ENCODE assay signal across 8 cellular contexts in the genomic region with DNA sequence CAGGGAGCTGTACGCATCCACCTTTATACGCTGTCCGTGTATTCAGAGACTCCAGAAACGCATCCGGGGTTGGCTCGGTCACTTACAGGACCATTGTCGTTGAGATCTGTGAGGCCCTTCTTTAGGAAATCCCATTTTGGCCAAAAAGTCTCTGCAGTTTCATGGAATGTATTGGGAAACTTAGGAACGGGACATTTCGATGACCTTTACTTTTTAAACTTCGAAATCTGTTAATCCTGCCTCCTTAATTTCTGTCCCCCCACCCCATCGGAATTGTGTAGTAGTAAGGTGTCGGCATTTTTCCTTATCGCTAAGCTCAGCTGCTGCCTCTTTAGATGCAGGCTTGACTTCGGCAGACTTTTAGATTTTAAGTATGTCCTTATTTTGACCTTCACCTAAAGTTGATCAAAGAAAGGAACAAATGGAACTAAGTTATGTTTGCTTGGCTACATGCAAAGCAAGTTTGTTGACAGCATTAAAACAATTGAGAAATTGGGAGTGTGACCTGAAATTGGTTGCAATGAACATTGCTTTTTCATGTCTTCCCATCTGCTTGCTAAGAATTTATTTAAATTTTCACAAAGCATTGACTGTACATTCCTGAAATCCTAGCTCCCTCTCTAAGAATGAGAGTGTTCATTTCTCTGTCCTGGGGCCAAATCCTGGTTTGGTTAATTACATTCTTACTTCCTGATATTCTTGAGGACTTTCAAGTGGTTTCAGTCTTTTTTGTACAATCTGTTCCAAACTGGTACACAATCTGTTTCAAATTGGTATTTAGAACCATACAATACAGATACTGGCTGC. TPM values are rescaled to one million over a fixed set of nuclear protein-coding genes. Genes with fewer than 3 reads are reported as not detected.
DNase-seq lines count a peak whose midpoint lies in the region; ATAC-seq, FAIRE-seq and TF ChIP-seq lines count a peak whose summit lies in the region.

No MANE protein-coding gene starts in this region.

- dilution Hi-C loops in mammary epithelial cell (cut with HindIII; ENCODE audit: low sequenced_read_pairs) = no loop called here

- FAIRE-seq in RCC 7860 (lab: Jason Lieb, UNC) (no peak), D721Med (lab: Jason Lieb, UNC) (no peak)

- H3K4me2 ChIP-seq in mammary epithelial cell (ENCODE audit: insufficient read depth, low read depth, low read length) = peak overlapping the region; percentile 70

- H3K4me1 ChIP-seq in mammary epithelial cell (ENCODE audit: insufficient read depth, low read length) (peaks cover 26% of the 10 kb centered on the region), lung (ENCODE audit: control insufficient read depth in 2 of 2, insufficient read depth in 2 of 2, low read length in 2 of 2) (peaks cover 2 to 8% of the 10 kb centered on the region in 2 donors)

- BruUV-seq in mammary epithelial cell (replicated peaks; lab: Mats Ljungman, UMichigan) = TSS peak; percentile 80

- peak overlapping the region; percentile 79 for H3K27ac ChIP-seq in mammary epithelial cell (ENCODE audit: insufficient read depth, low read depth, low read length)
- peak overlapping the region; percentile 89 to 98 for H3K27ac ChIP-seq in lung (ENCODE audit: low read depth in 1 of 2, low read length in 1 of 2)

- peaks cover 37% of the 10 kb centered on the region for H3K79me2 ChIP-seq in mammary epithelial cell (ENCODE audit: insufficient read depth, low read length)

- H4K20me1 ChIP-seq in mammary epithelial cell (ENCODE audit: insufficient read depth, low read length) = no peaks in the 10 kb centered on the region

- H3K4me3 ChIP-seq in AG09309 (ENCODE audit: control insufficient read depth, low read depth, low read length) = peak overlapping the region; percentile 53
- peak overlapping the region; percentile 36 to 96 (median 89) for H3K4me3 ChIP-seq in mammary epithelial cell (replicated peaks in 1 of 3; ENCODE audit: insufficient read depth in 1 of 3, low read depth in 2 of 3, low read length in 3 of 3)
- H3K4me3 ChIP-seq in lung = peak overlapping the region; percentile 46

- in situ Hi-C loops in mammary epithelial cell (cut with MboI; ENCODE audit: low sequenced_read_pairs in 2 of 2) = no loop called here

- 26% methylated on average over 12 of the region's 14 CpGs for WGBS in mammary epithelial cell (ENCODE audit: low coverage, missing lambda C conversion rate)
- WGBS in lung, 2 donors = 16 to 19% methylated on average over 14 of the region's 14 CpGs

- ATAC-seq in HG02588 (IDR thresholded peaks at IDR 0.05; ENCODE audit: unreplicated experiment) = peak; percentile 4
- no peak for ATAC-seq in lung (ENCODE audit: insufficient read depth, low FRiP score)
- no peak for ATAC-seq in GM19324 (IDR thresholded peaks at IDR 0.05; ENCODE audit: low FRiP score, unreplicated experiment)

- TF ChIP-seq CTCF in AG09309 (IDR thresholded peaks at IDR 0.05; ENCODE audit: control insufficient read depth, insufficient read depth, low read depth, low read length, missing control alignments) (no peak), mammary epithelial cell (conservative IDR thresholded peaks at IDR 0.05 in 1 of 2, IDR thresholded peaks at IDR 0.05 in 1 of 2; ENCODE audit: extremely low read depth in 1 of 2, insufficient read depth in 1 of 2, low read depth in 1 of 2, low read length in 2 of 2) (no peak), lung (IDR thresholded peaks at IDR 0.05; ENCODE audit: control extremely low read depth, extremely low read depth) (no peak), D721Med (IDR thresholded peaks at IDR 0.05; ENCODE audit: insufficient read depth, missing control alignments) (no peak)

- CTCF ChIA-PET in mammary epithelial cell (lab: Charles Lee; ENCODE audit: low non-redundant PET) = no interaction called here

- H3K36me3 ChIP-seq in mammary epithelial cell (ENCODE audit: insufficient read depth, low read length) (no peaks in the 10 kb centered on the region), lung (ENCODE audit: control insufficient read depth in 2 of 2, insufficient read depth in 2 of 2, low read length in 2 of 2) (no peaks in the 10 kb centered on the region)

- H3K27me3 ChIP-seq in mammary epithelial cell (ENCODE audit: insufficient read depth, low read length) (no peaks in the 10 kb centered on the region), lung (ENCODE audit: control insufficient read depth, insufficient read depth) (no peaks in the 10 kb centered on the region)

- no peaks in the 10 kb centered on the region for H3K9me3 ChIP-seq in mammary epithelial cell (replicated peaks; ENCODE audit: insufficient read depth, low read length)
- H3K9me3 ChIP-seq in lung (ENCODE audit: control insufficient read depth in 2 of 2, insufficient read depth in 1 of 2, low read length in 1 of 2) = no peaks in the 10 kb centered on the region

- intact Hi-C loops in mammary epithelial cell (cut with micrococcal nuclease) = loop anchor here (1.0 to 2.0 kb wide), 6 partner anchors 43 to 275 kb away; no protein-coding TSS in a partner anchor

- no peak for DNase-seq in AG09309 (ENCODE audit: low read depth)
- no peak for DNase-seq in mammary epithelial cell
- no peak for DNase-seq in lung (ENCODE audit: low spot score)
- no peak for DNase-seq in RCC 7860 (ENCODE audit: low spot score)
- no peak for DNase-seq in mucosa of gallbladder (ENCODE audit: low spot score)
- DNase-seq in D721Med (ENCODE audit: insufficient read length, low spot score) = no peak

- peak overlapping the region; percentile 80 for H2AFZ ChIP-seq in mammary epithelial cell (ENCODE audit: low read depth, low read length)

- H3K9ac ChIP-seq in mammary epithelial cell (ENCODE audit: insufficient read depth, low read length) = peak overlapping the region; percentile 81

RNA-seq across cellular contexts. Expression of a gene that starts 0.9 kb away (rescaled TPM):
- 10 to 100 TPM; 12.5 to 42.2 TPM for total RNA-seq in mammary epithelial cell
- polyA plus RNA-seq in mammary epithelial cell = 6.1 TPM
- 51.5 TPM for polyA minus RNA-seq in mammary epithelial cell
- 10 to 100 TPM; 60.5 to 62.7 TPM for total RNA-seq in lung
- polyA plus RNA-seq in lung = 1 to 10 TPM; 7.2 to 9.6 TPM
- 51.6 TPM for total RNA-seq in mucosa of gallbladder
